ENCODE assay signal across 14 cellular contexts in the genomic region with DNA sequence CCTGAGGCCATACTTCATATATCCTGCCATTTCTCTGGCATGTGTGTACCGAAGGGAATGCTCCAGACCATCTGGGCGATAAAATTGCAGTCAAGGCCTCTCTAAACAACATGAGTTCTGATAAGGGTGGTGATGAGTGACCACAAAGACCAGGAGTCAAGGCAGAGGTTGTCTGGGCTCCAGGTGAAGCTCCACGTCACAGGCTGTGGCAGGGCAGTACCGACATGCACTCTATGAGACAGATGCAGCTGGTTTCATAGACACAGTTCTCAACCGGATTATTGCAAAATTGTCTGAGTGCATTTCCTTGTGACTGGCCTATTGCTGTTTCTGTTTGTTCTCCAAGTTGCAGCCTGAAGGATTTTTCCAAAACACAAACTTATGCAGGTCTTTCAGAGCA.
"Had no signal": no experiment of that assay in that cellular context is flagged by ENCODE, and none has a peak within 500 bp of the region (broad histone marks: within the 10 kb centered on the region; RNA-seq: fewer than 3 reads in every experiment).

No MANE protein-coding gene starts in this region.

- H3K9me3 ChIP-seq: right lobe of liver had no signal

- H3K27me3 ChIP-seq: right lobe of liver had no signal

- H3K9me3 Mint-ChIP-seq: activated T-cell treated with anti-CD3 and anti-CD28 coated beads, Interleukin-2, amount 50 U/mL, for 4 hours; natural killer cell treated with Interleukin-12 subunit alpha and Interleukin-12 subunit beta and Interleukin-15 and Interleukin-18, amount 100 ng/mL, for 72 hours had no signal

- H3K4me3 ChIP-seq: right lobe of liver had no signal

- H3K36me3 ChIP-seq: right lobe of liver had no signal

- H3K4me3 Mint-ChIP-seq: activated CD8-positive, alpha-beta memory T cell treated with anti-CD3 and anti-CD28 coated beads, Interleukin-2, amount 10 ng/mL, durations not matched to agents 7 days and 5 days; activated naive CD8-positive, alpha-beta T cell; activated T-cell treated with anti-CD3 and anti-CD28 coated beads, Interleukin-2, amount 50 U/mL, for 4 hours; natural killer cell treated with Interleukin-12 subunit alpha and Interleukin-12 subunit beta and Interleukin-15 and Interleukin-18, amount 100 ng/mL, for 72 hours had no signal

- H3K4me1 Mint-ChIP-seq: activated CD8-positive, alpha-beta memory T cell treated with anti-CD3 and anti-CD28 coated beads, Interleukin-2, amount 10 ng/mL, durations not matched to agents 7 days and 5 days had no signal

- H3K27ac Mint-ChIP-seq: activated CD8-positive, alpha-beta memory T cell treated with anti-CD3 and anti-CD28 coated beads, Interleukin-2, amount 10 ng/mL, durations not matched to agents 7 days and 5 days; activated naive CD8-positive, alpha-beta T cell; natural killer cell treated with Interleukin-12 subunit alpha and Interleukin-12 subunit beta and Interleukin-15 and Interleukin-18, amount 100 ng/mL, for 72 hours; progenitor cell of endocrine pancreas had no signal

- H3K36me3 Mint-ChIP-seq: activated CD8-positive, alpha-beta memory T cell treated with anti-CD3 and anti-CD28 coated beads, Interleukin-2, amount 10 ng/mL, durations not matched to agents 7 days and 5 days; activated naive CD8-positive, alpha-beta T cell; natural killer cell treated with Interleukin-12 subunit alpha and Interleukin-12 subunit beta and Interleukin-15 and Interleukin-18, amount 100 ng/mL, for 72 hours had no signal

- H3K27ac ChIP-seq: right lobe of liver had no signal

- DNase-seq: activated CD4-positive, alpha-beta T cell treated with anti-CD3 and anti-CD28 coated beads for 1 hour; activated CD4-positive, alpha-beta T cell treated with anti-CD3 and anti-CD28 coated beads, Interleukin-2, amount 50 U/mL, for 48 hours; activated CD8-positive, alpha-beta memory T cell treated with anti-CD3 and anti-CD28 coated beads, Interleukin-2, amount 10 ng/mL, durations not matched to agents 7 days and 5 days; activated effector memory CD4-positive, alpha-beta T cell treated with anti-CD3 and anti-CD28 coated beads, Interleukin-2, amount 50 U/mL, for 16 hours; activated T-cell treated with anti-CD3 and anti-CD28 coated beads, Interleukin-2, amount 50 U/mL, for 4 hours; left colon; occipital lobe; right lobe of liver; stimulated activated CD4-positive, alpha-beta T cell treated with anti-CD3 and anti-CD28 coated beads, Interleukin-2, amount 100 ng/mL, for 24 hours; stimulated activated naive CD4-positive, alpha-beta T cell; T-helper 9 cell had no signal

- ATAC-seq: activated CD8-positive, alpha-beta memory T cell treated with anti-CD3 and anti-CD28 coated beads, Interleukin-2, amount 10 ng/mL, durations not matched to agents 7 days and 5 days; activated T-cell treated with anti-CD3 and anti-CD28 coated beads, Interleukin-2, amount 50 U/mL, for 4 hours; natural killer cell treated with Interleukin-12 subunit alpha and Interleukin-12 subunit beta and Interleukin-15 and Interleukin-18, amount 100 ng/mL, for 72 hours had no signal
